1 cellular context compared by ENCODE assay signal in the genomic region with DNA sequence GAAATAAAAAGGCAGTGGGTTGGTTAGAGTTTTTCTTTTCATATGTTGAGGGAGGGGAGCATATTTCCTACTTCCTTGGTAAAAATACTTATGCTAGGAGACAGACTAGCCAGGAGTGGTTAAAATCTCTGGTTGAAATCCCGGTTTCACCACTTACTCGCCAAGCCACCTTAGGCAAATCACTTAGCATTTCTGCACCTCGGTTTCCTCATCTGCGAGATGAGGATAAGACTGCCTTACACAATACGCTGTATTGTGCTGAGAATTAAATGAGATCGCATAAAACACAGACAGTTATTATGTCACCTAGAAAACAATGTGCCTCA.
TF ChIP-seq lines count a peak whose summit lies in the region.

No MANE protein-coding gene starts in this region.

TF ChIP-seq in H1, 55 proteins besides CTCF, POLR2A, EP300 and RAD21:
- TF ChIP-seq FOSL1 (IDR thresholded peaks at IDR 0.05; ENCODE audit: insufficient read depth, low read depth, low read length) (no peak), SAP30 (IDR thresholded peaks at IDR 0.05; ENCODE audit: insufficient read depth, insufficient replicate concordance, low read length) (no peak), SP4 (IDR thresholded peaks at IDR 0.05; ENCODE audit: low read length) (no peak), TAF1 (IDR thresholded peaks at IDR 0.05; ENCODE audit: low read depth, low read length) (no peak), TEAD4 (IDR thresholded peaks at IDR 0.05; ENCODE audit: low read depth, low read length) (no peak), CBX8 (IDR thresholded peaks at IDR 0.05; ENCODE audit: borderline replicate concordance, low read depth, low read length) (no peak)
- TF ChIP-seq, protein P1, sequence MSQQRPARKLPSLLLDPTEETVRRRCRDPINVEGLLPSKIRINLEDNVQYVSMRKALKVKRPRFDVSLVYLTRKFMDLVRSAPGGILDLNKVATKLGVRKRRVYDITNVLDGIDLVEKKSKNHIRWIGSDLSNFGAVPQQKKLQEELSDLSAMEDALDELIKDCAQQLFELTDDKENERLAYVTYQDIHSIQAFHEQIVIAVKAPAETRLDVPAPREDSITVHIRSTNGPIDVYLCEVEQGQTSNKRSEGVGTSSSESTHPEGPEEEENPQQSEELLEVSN (IDR thresholded peaks at IDR 0.05): no peak
